Comparison of ENCODE assay signal across 1 cellular context in the genomic region with DNA sequence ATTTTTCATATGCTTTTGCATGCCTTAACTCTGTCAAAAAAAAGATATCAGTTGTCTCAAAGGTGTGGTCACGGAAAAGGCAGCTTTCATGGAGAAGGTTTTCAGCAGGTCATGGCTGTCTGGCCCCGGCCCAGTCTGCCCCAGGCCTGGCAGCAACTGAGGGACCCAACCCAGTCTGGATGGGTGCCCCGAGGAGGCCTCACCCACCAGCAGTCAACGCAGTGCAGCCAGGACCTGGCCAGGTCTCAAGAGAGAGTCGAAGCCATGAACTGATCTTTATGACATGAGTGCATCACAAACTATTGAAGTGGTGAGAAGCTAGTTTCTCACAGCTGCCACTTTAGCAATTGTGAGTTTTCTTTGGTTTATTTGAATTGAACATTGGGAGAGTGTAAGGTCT.
TF ChIP-seq lines count a peak whose summit lies in the region.

No MANE protein-coding gene starts in this region.

TF ChIP-seq in K562, 482 proteins besides CTCF, POLR2A, EP300 and RAD21:
- TF ChIP-seq ZNF431 (CRISPR knock-in tag; IDR thresholded peaks at IDR 0.05) (no peak), NR4A1 (CRISPR knock-in tag; IDR thresholded peaks at IDR 0.05) (no peak), NR4A1 (tag; IDR thresholded peaks at IDR 0.05) (no peak), RBFOX2 (IDR thresholded peaks at IDR 0.05; ENCODE audit: low read depth, low read length) (peak; percentile 31; the same call in 1 of the 2 replicates), TCF7L2 (IDR thresholded peaks at IDR 0.05; ENCODE audit: low read depth, low read length) (no peak)
